ENCODE assay signal across 27 cellular contexts in genomic region chr21:32907521-32907920, GRCh38.
"Had no signal": no experiment of that assay in that cellular context is flagged by ENCODE, and none has a peak within 500 bp of the region (broad histone marks: within the 10 kb centered on the region; RNA-seq: fewer than 3 reads in every experiment).

No MANE protein-coding gene starts in this region.

- H3K27me3 ChIP-seq: pancreas, right lobe of liver, sigmoid colon, stomach, thyroid gland, tibial nerve, upper lobe of left lung, vagina had no signal

- DNase-seq: nephron progenitor cell; nucleus accumbens; pancreas; psoas muscle; right cardiac atrium; right lobe of liver; sigmoid colon; small intestine; stimulated activated CD4-positive, alpha-beta T cell treated with anti-CD3 and anti-CD28 coated beads, Interleukin-15, amount 100 ng/mL, for 24 hours; stimulated activated CD4-positive, alpha-beta T cell treated with anti-CD3 and anti-CD28 coated beads, Interleukin-2, amount 100 ng/mL, for 24 hours; stimulated activated CD4-positive, alpha-beta T cell treated with anti-CD3 and anti-CD28 coated beads, Interleukin-2, amount 100 ng/mL, for 48 hours; stimulated activated CD4-positive, alpha-beta T cell treated with anti-CD3 and anti-CD28 coated beads, Interleukin-4, amount 100 ng/mL, for 24 hours; stimulated activated naive B cell treated with anti-CD40 and anti-IgM and Interleukin-4, amounts not matched to agents 10 μg/mL and 1 μg/mL and 100 μg/mL, for 72 hours; stimulated activated naive CD4-positive, alpha-beta T cell treated with Interleukin-2 at 50 U/mL for 16 hours; stomach; thyroid gland; trophoblast cell; upper lobe of left lung had no signal

- H3K27ac ChIP-seq: neutrophil, pancreas, psoas muscle, right lobe of liver, sigmoid colon, stomach, thoracic aorta, thyroid gland, tibial nerve, upper lobe of left lung, vagina had no signal

- H3K4me3 Mint-ChIP-seq: natural killer cell treated with Interleukin-12 subunit alpha and Interleukin-12 subunit beta and Interleukin-15 and Interleukin-18, amount 100 ng/mL, for 72 hours; nephron progenitor cell; neural crest cell; stimulated activated effector memory CD8-positive, alpha-beta T cell treated with anti-CD3 and anti-CD28 coated beads, Interleukin-12 subunit alpha, Interleukin-12 subunit beta, amount 100 ng/mL, for 72 hours; stimulated activated naive B cell treated with anti-CD40 and anti-IgM and Interleukin-4, amounts not matched to agents 10 μg/mL and 1 μg/mL and 100 μg/mL, for 72 hours; stimulated activated naive CD8-positive, alpha-beta T cell treated with anti-CD3 and anti-CD28 coated beads, Interleukin-15, Interleukin-2, amounts not matched to agents 100 ng/mL and 50 ng/mL, for 24 hours had no signal

- H3K27ac Mint-ChIP-seq: nephron progenitor cell; stimulated activated effector memory CD8-positive, alpha-beta T cell treated with anti-CD3 and anti-CD28 coated beads, Interleukin-12 subunit alpha, Interleukin-12 subunit beta, amount 100 ng/mL, for 72 hours; stimulated activated naive B cell treated with anti-CD40 and anti-IgM and Interleukin-4, amounts not matched to agents 10 μg/mL and 1 μg/mL and 100 μg/mL, for 72 hours; stimulated activated naive CD8-positive, alpha-beta T cell treated with anti-CD3 and anti-CD28 coated beads, Interleukin-15, Interleukin-2, amounts not matched to agents 100 ng/mL and 50 ng/mL, for 24 hours had no signal

- H3K9me3 ChIP-seq: neutrophil, pancreas, psoas muscle, right lobe of liver, sigmoid colon, stomach, thoracic aorta, thyroid gland, tibial nerve, upper lobe of left lung, vagina had no signal

- H3K36me3 ChIP-seq: neutrophil, pancreas, right lobe of liver, sigmoid colon, stomach, thoracic aorta, thyroid gland, tibial nerve, upper lobe of left lung, vagina had no signal

- ATAC-seq: natural killer cell treated with Interleukin-12 subunit alpha and Interleukin-12 subunit beta and Interleukin-15 and Interleukin-18, amount 100 ng/mL, for 72 hours; pancreas; psoas muscle; right cardiac atrium; right lobe of liver; stimulated activated effector memory CD8-positive, alpha-beta T cell treated with anti-CD3 and anti-CD28 coated beads, Interleukin-12 subunit alpha, Interleukin-12 subunit beta, amount 100 ng/mL, for 72 hours had no signal

- H3K4me1 ChIP-seq: pancreas, psoas muscle, right lobe of liver, sigmoid colon, stomach, thyroid gland, tibial nerve, vagina had no signal

- H3K4me1 Mint-ChIP-seq: nephron progenitor cell; neural crest cell; stimulated activated effector memory CD8-positive, alpha-beta T cell treated with anti-CD3 and anti-CD28 coated beads, Interleukin-12 subunit alpha, Interleukin-12 subunit beta, amount 100 ng/mL, for 72 hours; stimulated activated naive B cell treated with anti-CD40 and anti-IgM and Interleukin-4, amounts not matched to agents 10 μg/mL and 1 μg/mL and 100 μg/mL, for 72 hours had no signal

- H3K9me3 Mint-ChIP-seq: natural killer cell treated with Interleukin-12 subunit alpha and Interleukin-12 subunit beta and Interleukin-15 and Interleukin-18, amount 100 ng/mL, for 72 hours; nephron progenitor cell; neural crest cell; stimulated activated effector memory CD8-positive, alpha-beta T cell treated with anti-CD3 and anti-CD28 coated beads, Interleukin-12 subunit alpha, Interleukin-12 subunit beta, amount 100 ng/mL, for 72 hours; stimulated activated naive B cell treated with anti-CD40 and anti-IgM and Interleukin-4, amounts not matched to agents 10 μg/mL and 1 μg/mL and 100 μg/mL, for 72 hours; stimulated activated naive CD8-positive, alpha-beta T cell treated with anti-CD3 and anti-CD28 coated beads, Interleukin-15, Interleukin-2, amounts not matched to agents 100 ng/mL and 50 ng/mL, for 24 hours had no signal

- H3K36me3 Mint-ChIP-seq: natural killer cell treated with Interleukin-12 subunit alpha and Interleukin-12 subunit beta and Interleukin-15 and Interleukin-18, amount 100 ng/mL, for 72 hours; stimulated activated effector memory CD8-positive, alpha-beta T cell treated with anti-CD3 and anti-CD28 coated beads, Interleukin-12 subunit alpha, Interleukin-12 subunit beta, amount 100 ng/mL, for 72 hours; stimulated activated naive B cell treated with anti-CD40 and anti-IgM and Interleukin-4, amounts not matched to agents 10 μg/mL and 1 μg/mL and 100 μg/mL, for 72 hours had no signal

- FAIRE-seq: urothelium cell line had no signal

- H3K4me3 ChIP-seq: pancreas, psoas muscle, right lobe of liver, sigmoid colon, stomach, thoracic aorta, thyroid gland, tibial nerve, upper lobe of left lung, vagina had no signal
